In the genomic region with DNA sequence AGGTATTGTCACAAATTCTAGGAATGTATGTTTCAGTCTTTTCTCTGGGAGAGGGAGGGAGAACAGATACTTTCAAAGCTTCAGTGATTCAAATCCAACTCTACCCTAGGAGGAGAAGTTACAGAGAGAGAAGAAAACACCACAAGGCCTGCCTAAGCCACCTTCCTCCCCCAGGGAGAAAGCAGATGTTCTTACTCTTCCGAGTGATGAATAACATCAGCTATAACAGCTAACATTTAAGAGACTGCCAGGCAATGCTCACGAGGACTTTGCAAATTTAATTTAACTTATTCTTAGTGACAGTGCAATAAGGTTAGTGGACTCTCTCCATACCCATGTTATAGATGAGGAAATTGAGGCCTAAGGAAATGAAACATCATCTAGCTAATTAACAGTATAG, we compare ENCODE assay signal across 32 cellular contexts. TPM values are rescaled to one million over a fixed set of nuclear protein-coding genes. Genes with fewer than 3 reads are reported as not detected.
"Had no signal": no experiment of that assay in that cellular context is flagged by ENCODE, and none has a peak within 500 bp of the region (broad histone marks: within the 10 kb centered on the region; RNA-seq: fewer than 3 reads in every experiment).

No MANE protein-coding gene starts in this region.

- H3K4me3 ChIP-seq: body of pancreas, esophagus squamous epithelium, heart right ventricle had no signal

- H3K27me3 ChIP-seq: body of pancreas, esophagus squamous epithelium had no signal

- H3K27ac ChIP-seq: body of pancreas, epithelial cell of prostate, heart right ventricle, WERI-Rb-1 had no signal

- H3K9me3 ChIP-seq: body of pancreas, esophagus squamous epithelium, heart right ventricle had no signal

- DNase-seq: activated B cell treated with CpG ODN at 0.5 μM for 24 hours; activated CD4-positive, alpha-beta memory T cell treated with anti-CD3 and anti-CD28 coated beads, Interleukin-2, amount 10 ng/mL, durations not matched to agents 7 days and 5 days; activated CD4-positive, alpha-beta T cell treated with anti-CD3 and anti-CD28 coated beads, Interleukin-2, amount 10 ng/mL, durations not matched to agents 7 days and 5 days; activated CD4-positive, alpha-beta T cell treated with anti-CD3 and anti-CD28 coated beads, Interleukin-2, amount 50 U/mL, for 4 hours; activated CD8-positive, alpha-beta memory T cell treated with anti-CD3 and anti-CD28 coated beads for 24 hours; activated effector memory CD4-positive, alpha-beta T cell treated with Interleukin-2 at 50 U/mL for 16 hours; activated gamma-delta T cell treated with Interleukin-2 at 50 U/mL for 16 hours; activated naive CD4-positive, alpha-beta T cell treated with anti-CD3 and anti-CD28 coated beads, Interleukin-2, amount 50 U/mL, for 16 hours; activated naive CD4-positive, alpha-beta T cell treated with Interleukin-2 at 50 U/mL for 16 hours; activated T-cell treated with anti-CD3 and anti-CD28 coated beads, Interleukin-2, amount 50 U/mL, for 4 hours; amniotic stem cell; caudate nucleus; cortex of kidney; dermis blood vessel endothelial cell; effector CD8-positive, alpha-beta T cell; esophagus squamous epithelium; heart right ventricle; T-helper 1 cell; T-helper 17 cell; T1000; WERI-Rb-1 had no signal

- H3K27ac Mint-ChIP-seq: activated B cell treated with CpG ODN at 0.5 μM for 24 hours; activated CD4-positive, alpha-beta memory T cell treated with anti-CD3 and anti-CD28 coated beads, Interleukin-2, amount 10 ng/mL, durations not matched to agents 7 days and 5 days; activated CD4-positive, alpha-beta T cell treated with anti-CD3 and anti-CD28 coated beads, Interleukin-2, amount 10 ng/mL, durations not matched to agents 7 days and 5 days; activated naive CD8-positive, alpha-beta T cell; activated T-helper 17 cell treated with anti-CD3 and anti-CD28 coated beads, Interleukin-2, amount 50 U/mL, for 72 hours; T-helper 17 cell; T-helper 2 cell treated with Interferon-gamma antibody and Interleukin-4, amounts not matched to agents 5 μg/mL and 100 μg/mL, for 36 hours had no signal

- H3K9me3 Mint-ChIP-seq: activated B cell treated with CpG ODN at 0.5 μM for 24 hours; activated CD4-positive, alpha-beta memory T cell treated with anti-CD3 and anti-CD28 coated beads, Interleukin-2, amount 10 ng/mL, durations not matched to agents 7 days and 5 days; activated CD4-positive, alpha-beta T cell treated with anti-CD3 and anti-CD28 coated beads, Interleukin-2, amount 10 ng/mL, durations not matched to agents 7 days and 5 days; activated T-cell treated with anti-CD3 and anti-CD28 coated beads, Interleukin-2, amount 50 U/mL, for 4 hours; activated T-helper 17 cell treated with anti-CD3 and anti-CD28 coated beads, Interleukin-2, amount 50 U/mL, for 72 hours; T-helper 2 cell treated with Interferon-gamma antibody and Interleukin-4, amounts not matched to agents 5 μg/mL and 100 μg/mL, for 36 hours had no signal

- H3K36me3 ChIP-seq: esophagus squamous epithelium, heart right ventricle, WERI-Rb-1 had no signal

- H3K4me1 Mint-ChIP-seq: activated B cell treated with CpG ODN at 0.5 μM for 24 hours; activated CD4-positive, alpha-beta memory T cell treated with anti-CD3 and anti-CD28 coated beads, Interleukin-2, amount 10 ng/mL, durations not matched to agents 7 days and 5 days; activated CD4-positive, alpha-beta T cell treated with anti-CD3 and anti-CD28 coated beads, Interleukin-2, amount 10 ng/mL, durations not matched to agents 7 days and 5 days; activated T-helper 17 cell treated with anti-CD3 and anti-CD28 coated beads, Interleukin-2, amount 50 U/mL, for 72 hours; T-helper 17 cell had no signal

- H3K27me3 Mint-ChIP-seq: activated CD4-positive, alpha-beta memory T cell treated with anti-CD3 and anti-CD28 coated beads, Interleukin-2, amount 10 ng/mL, durations not matched to agents 7 days and 5 days; activated CD4-positive, alpha-beta T cell treated with anti-CD3 and anti-CD28 coated beads, Interleukin-2, amount 10 ng/mL, durations not matched to agents 7 days and 5 days; activated naive CD8-positive, alpha-beta T cell; activated T-helper 17 cell treated with anti-CD3 and anti-CD28 coated beads, Interleukin-2, amount 50 U/mL, for 72 hours had no signal

- H3K4me3 Mint-ChIP-seq: activated B cell treated with CpG ODN at 0.5 μM for 24 hours; activated CD4-positive, alpha-beta memory T cell treated with anti-CD3 and anti-CD28 coated beads, Interleukin-2, amount 10 ng/mL, durations not matched to agents 7 days and 5 days; activated CD4-positive, alpha-beta T cell treated with anti-CD3 and anti-CD28 coated beads, Interleukin-2, amount 10 ng/mL, durations not matched to agents 7 days and 5 days; activated naive CD8-positive, alpha-beta T cell; activated T-cell treated with anti-CD3 and anti-CD28 coated beads, Interleukin-2, amount 50 U/mL, for 4 hours; activated T-helper 17 cell treated with anti-CD3 and anti-CD28 coated beads, Interleukin-2, amount 50 U/mL, for 72 hours; T-helper 17 cell; T-helper 2 cell treated with Interferon-gamma antibody and Interleukin-4, amounts not matched to agents 5 μg/mL and 100 μg/mL, for 36 hours had no signal

- ATAC-seq: activated CD4-positive, CD25-positive, alpha-beta regulatory T cell treated with anti-CD3 and anti-CD28 coated beads, Interleukin-2, amount 50 U/mL, for 24 hours; activated T-cell treated with anti-CD3 and anti-CD28 coated beads, Interleukin-2, amount 50 U/mL, for 4 hours; activated T-helper 17 cell treated with anti-CD3 and anti-CD28 coated beads, Interleukin-2, amount 50 U/mL, for 72 hours; body of pancreas; heart right ventricle; T-helper 17 cell had no signal

RNA-seq across cellular contexts. Expression of a gene that starts 36.8 kb away (rescaled TPM):
- total RNA-seq: activated B cell treated with CpG ODN at 0.5 μM for 24 hours; activated CD4-positive, alpha-beta memory T cell treated with anti-CD3 and anti-CD28 coated beads, Interleukin-2, amount 10 ng/mL, durations not matched to agents 7 days and 5 days; activated T-cell treated with anti-CD3 and anti-CD28 coated beads, Interleukin-2, amount 50 U/mL, for 4 hours; activated T-helper 17 cell treated with anti-CD3 and anti-CD28 coated beads, Interleukin-2, amount 50 U/mL, for 72 hours; body of pancreas; chondrocyte; dermis blood vessel endothelial cell; endothelial cell of umbilical vein; frontal cortex had no signal
- polyA plus RNA-seq: adipose tissue, endothelial cell of umbilical vein, esophagus, heart right ventricle had no signal

RNA-seq across cellular contexts. Expression of a gene that starts 57.1 kb away (rescaled TPM):
- total RNA-seq: activated B cell treated with CpG ODN at 0.5 μM for 24 hours; activated CD4-positive, alpha-beta memory T cell treated with anti-CD3 and anti-CD28 coated beads, Interleukin-2, amount 10 ng/mL, durations not matched to agents 7 days and 5 days; dermis blood vessel endothelial cell; endothelial cell of umbilical vein had no signal
- polyA plus RNA-seq: endothelial cell of umbilical vein had no signal
